In genomic region chr9:136581614-136582447, GRCh38 we compare ENCODE assay signal across 3 cellular contexts.
TF ChIP-seq lines count a peak whose summit lies in the region.

No MANE protein-coding gene starts in this region.

TF ChIP-seq in HEK293, 187 proteins besides CTCF, POLR2A, EP300 and RAD21 (continued from another document and continues in another):
- no peak for TF ChIP-seq ZNF280C (tag by site-specific recombination; IDR thresholded peaks at IDR 0.05)
- peak; percentile 10; the same call in 1 of the 2 replicates for TF ChIP-seq ZNF621 (tag by site-specific recombination; IDR thresholded peaks at IDR 0.05)
- TF ChIP-seq MZF1 (tag by site-specific recombination; IDR thresholded peaks at IDR 0.05; ENCODE audit: borderline replicate concordance), result no peak
- no peak for TF ChIP-seq ZBTB10 (tag by site-specific recombination; IDR thresholded peaks at IDR 0.05)
- no peak for TF ChIP-seq ZNF449 (tag by site-specific recombination; IDR thresholded peaks at IDR 0.05)
- TF ChIP-seq BCL11A (tag by site-specific recombination; IDR thresholded peaks at IDR 0.05; ENCODE audit: low read depth), result no peak
- no peak for TF ChIP-seq ZNF654 (tag by site-specific recombination; IDR thresholded peaks at IDR 0.05; ENCODE audit: low read depth)
- no peak for TF ChIP-seq ZNF391 (tag by site-specific recombination; IDR thresholded peaks at IDR 0.05; ENCODE audit: borderline replicate concordance, low read depth)
- peak; percentile 92; the same call in 1 of the 2 replicates for TF ChIP-seq ZNF24 (tag by site-specific recombination; IDR thresholded peaks at IDR 0.05)
- no peak for TF ChIP-seq ZNF76 (tag by site-specific recombination; IDR thresholded peaks at IDR 0.05; ENCODE audit: borderline replicate concordance, low read depth)
- TF ChIP-seq KLF9 (tag by site-specific recombination; IDR thresholded peaks at IDR 0.05; ENCODE audit: low read depth), result no peak
- no peak for TF ChIP-seq ZNF274 (IDR thresholded peaks at IDR 0.05; ENCODE audit: low read length)
- TF ChIP-seq ZNF274 (tag by site-specific recombination; IDR thresholded peaks at IDR 0.05; ENCODE audit: borderline replicate concordance), result peak; percentile 37; the same call in 1 of the 2 replicates
- TF ChIP-seq OVOL3 (tag by site-specific recombination; IDR thresholded peaks at IDR 0.05), result no peak

TF ChIP-seq in K562, 482 proteins besides CTCF, POLR2A, EP300 and RAD21 (continues in another document):
- TF ChIP-seq ZNF512 (tag; IDR thresholded peaks at IDR 0.05) (no peak), ATF4 (CRISPR knock-in tag; IDR thresholded peaks at IDR 0.05) (no peak), PATZ1 (CRISPR knock-in tag; IDR thresholded peaks at IDR 0.05; ENCODE audit: borderline replicate concordance) (no peak), TCF3 (CRISPR knock-in tag; IDR thresholded peaks at IDR 0.05) (no peak), NKRF (IDR thresholded peaks at IDR 0.05; ENCODE audit: borderline replicate concordance) (peak; percentile 33; the same call in 1 of the 2 replicates), EGR1 (conservative IDR thresholded peaks at IDR 0.05) (peak; percentile 44; the same call in 1 of the 2 replicates), ZNF165 (CRISPR knock-in tag; IDR thresholded peaks at IDR 0.05; ENCODE audit: borderline replicate concordance) (no peak), E2F5 (CRISPR knock-in tag; IDR thresholded peaks at IDR 0.05) (no peak), NCOA2 (IDR thresholded peaks at IDR 0.05; ENCODE audit: partially characterized antibody in 2 of 2) (no peak), TSC22D4 (tag; IDR thresholded peaks at IDR 0.05) (peak; percentile 36; the same call in 1 of the 2 replicates), MBD1 (CRISPR knock-in tag; IDR thresholded peaks at IDR 0.05) (no peak), ZNF232 (CRISPR knock-in tag; IDR thresholded peaks at IDR 0.05) (no peak), ZBTB17 (CRISPR knock-in tag; IDR thresholded peaks at IDR 0.05) (no peak), ZBTB1 (CRISPR knock-in tag; IDR thresholded peaks at IDR 0.05; ENCODE audit: borderline replicate concordance, low read depth) (no peak), BCOR (IDR thresholded peaks at IDR 0.05) (peak; percentile 65; the same call in 1 of the 2 replicates), PTBP1 (IDR thresholded peaks at IDR 0.05; ENCODE audit: low read depth, low read length) (no peak)

TF ChIP-seq in neural cell, 6 proteins besides CTCF, POLR2A, EP300 and RAD21 (continued from another document):
- no peak for TF ChIP-seq REST (IDR thresholded peaks at IDR 0.05; ENCODE audit: borderline replicate concordance)
- TF ChIP-seq EZH2 (IDR thresholded peaks at IDR 0.05; ENCODE audit: borderline replicate concordance, insufficient read depth, low read length, poor library complexity, severe bottlenecking), result no peak
